ENCODE assay signal across 8 cellular contexts in genomic region chr16:31072540-31073072, GRCh38. TPM values are rescaled to one million over a fixed set of nuclear protein-coding genes. Genes with fewer than 3 reads are reported as not detected.
DNase-seq lines count a peak whose midpoint lies in the region; ATAC-seq, FAIRE-seq and TF ChIP-seq lines count a peak whose summit lies in the region.

No MANE protein-coding gene starts in this region.

- no peaks in the 10 kb centered on the region for H3K27me3 Mint-ChIP-seq in CD4-positive, alpha-beta T cell

- H3K9ac ChIP-seq in duodenal mucosa (ENCODE audit: low read depth in 1 of 2, low read length in 2 of 2): peak overlapping the region; percentile 92 to 95

- peaks cover 35% of the 10 kb centered on the region for H3K36me3 Mint-ChIP-seq in CD4-positive, alpha-beta T cell (ENCODE audit: low read depth)

- peak overlapping the region; percentile 92 for H3K27ac Mint-ChIP-seq in CD4-positive, alpha-beta T cell

- H3K4me3 Mint-ChIP-seq in CD4-positive, alpha-beta T cell: peak overlapping the region; percentile 98

- TF ChIP-seq CTCF in CD4-positive, alpha-beta T cell (IDR thresholded peaks at IDR 0.05): no peak
- TF ChIP-seq CTCF in RWPE2 (IDR thresholded peaks at IDR 0.05; ENCODE audit: poor library complexity, severe bottlenecking): no peak

- no peaks in the 10 kb centered on the region for H3K9me3 ChIP-seq in CD4-positive, alpha-beta T cell (ENCODE audit: control insufficient read depth, low read length)
- no peaks in the 10 kb centered on the region for H3K9me3 ChIP-seq in RWPE2 (ENCODE audit: severe bottlenecking)
- H3K9me3 ChIP-seq in duodenal mucosa (ENCODE audit: control insufficient read depth in 1 of 2, low read length in 2 of 2): no peaks in the 10 kb centered on the region
- no peaks in the 10 kb centered on the region for H3K9me3 ChIP-seq in muscle layer of duodenum (ENCODE audit: control insufficient read depth in 1 of 2, low read length in 2 of 2)

- peaks cover 41% of the 10 kb centered on the region for H3K4me1 Mint-ChIP-seq in CD4-positive, alpha-beta T cell (ENCODE audit: low read depth)

- ATAC-seq in CD4-positive, alpha-beta T cell (ENCODE audit: poor library complexity): no peak
- ATAC-seq in RWPE2 (ENCODE audit: low read depth) (no peak), esophagus mucosa (no peak), GM19463 (IDR thresholded peaks at IDR 0.05; ENCODE audit: unreplicated experiment) (no peak)

- H3K4me1 ChIP-seq in RWPE2 (ENCODE audit: insufficient read depth, poor library complexity, severe bottlenecking): peaks cover 6% of the 10 kb centered on the region
- peaks cover 18 to 24% of the 10 kb centered on the region in 2 donors for H3K4me1 ChIP-seq in duodenal mucosa (ENCODE audit: control insufficient read depth in 1 of 2, insufficient read depth in 2 of 2, low read length in 2 of 2)
- H3K4me1 ChIP-seq in muscle layer of duodenum (ENCODE audit: control insufficient read depth in 1 of 2, insufficient read depth in 2 of 2, low read length in 2 of 2): peaks cover 15 to 36% of the 10 kb centered on the region in 2 donors

- POLR2A ChIA-PET in CD4-positive, alpha-beta T cell (lab: Charles Lee): interaction anchor here (0.8 to 3.4 kb wide), 7 partner anchors 21 to 387 kb away, joined by 3 to 79 read pairs (median 35); partner anchors contain the start of genes ARMC5, KAT8, SETD1A and STX4

- no peaks in the 10 kb centered on the region for H3K27me3 ChIP-seq in CD4-positive, alpha-beta T cell (ENCODE audit: control insufficient read depth, insufficient read depth, low read length)
- H3K27me3 ChIP-seq in RWPE2 (ENCODE audit: insufficient read depth, poor library complexity, severe bottlenecking): no peaks in the 10 kb centered on the region
- H3K27me3 ChIP-seq in duodenal mucosa (ENCODE audit: control insufficient read depth in 1 of 2, insufficient read depth in 2 of 2, low read length in 2 of 2): no peaks in the 10 kb centered on the region
- no peaks in the 10 kb centered on the region for H3K27me3 ChIP-seq in muscle layer of duodenum (ENCODE audit: low read depth, low read length)

- peak in 1 of 10 experiments; percentile 17 for DNase-seq in CD4-positive, alpha-beta T cell
- peak; percentile 44 for DNase-seq in HCEC 1CT
- DNase-seq in RWPE2 (ENCODE audit: low spot score): no peak
- peak; percentile 13 for DNase-seq in urothelium cell line (ENCODE audit: low spot score)

- CTCF ChIA-PET in CD4-positive, alpha-beta T cell (lab: Charles Lee): interaction anchor here (1.3 to 2.3 kb wide), 4 partner anchors 24 to 88 kb away, joined by 4 to 21 read pairs (median 8); partner anchors contain the start of gene HSD3B7

- no peak for FAIRE-seq in urothelium cell line (lab: Jason Lieb, UNC)

- H3K4me3 ChIP-seq in RWPE2 (ENCODE audit: severe bottlenecking) (peak overlapping the region; percentile 94), duodenal mucosa (ENCODE audit: low read depth in 1 of 2, low read length in 2 of 2) (peak overlapping the region; percentile 100), muscle layer of duodenum (ENCODE audit: low read depth in 1 of 2, low read length in 2 of 2) (peak overlapping the region; percentile 99)

- H3K9me3 Mint-ChIP-seq in CD4-positive, alpha-beta T cell: no peaks in the 10 kb centered on the region

- peak overlapping the region; percentile 95 for H3K27ac ChIP-seq in CD4-positive, alpha-beta T cell (ENCODE audit: low read depth, low read length)
- H3K27ac ChIP-seq in RWPE2 (ENCODE audit: poor library complexity, severe bottlenecking): peak overlapping the region; percentile 79
- H3K27ac ChIP-seq in duodenal mucosa (ENCODE audit: low read depth, low read length): no peak overlapping the region
- H3K27ac ChIP-seq in muscle layer of duodenum (ENCODE audit: low read length): peak overlapping the region; percentile 91

- H3K36me3 ChIP-seq in RWPE2 (ENCODE audit: low read depth) (peaks cover 9% of the 10 kb centered on the region), duodenal mucosa (ENCODE audit: control insufficient read depth in 1 of 2, insufficient read depth in 2 of 2, low read length in 2 of 2) (peaks cover 15 to 16% of the 10 kb centered on the region in 2 donors), muscle layer of duodenum (ENCODE audit: control insufficient read depth in 1 of 2, insufficient read depth in 2 of 2, low read length in 2 of 2) (peaks cover 10 to 22% of the 10 kb centered on the region in 2 donors)

- intact Hi-C loops in CD4-positive, alpha-beta T cell (cut with DNase I, micrococcal nuclease): loop anchor here (1.0 to 10.0 kb wide), 8 partner anchors 39 to 795 kb away; partner anchors contain the start of genes FBXL19 (in 2 of the 2), SETD1A (in 2 of the 2), FUS (in 1 of the 2) and STX4 (in 1 of the 2)

RNA-seq across cellular contexts. Expression of gene ZNF668, which starts 1.4 kb away (rescaled TPM):
- total RNA-seq in CD4-positive, alpha-beta T cell: 1 to 10 TPM; 4.5 to 6.0 TPM
- 5.3 TPM for total RNA-seq in esophagus mucosa

RNA-seq across cellular contexts. Expression of gene ZNF646, which starts 1.6 kb away (rescaled TPM):
- 10 to 100 TPM; 14.3 to 16.6 TPM for total RNA-seq in CD4-positive, alpha-beta T cell
- 9.0 TPM for total RNA-seq in esophagus mucosa

RNA-seq across cellular contexts. Expression of gene PRSS53, which starts 16.1 kb away (rescaled TPM):
- 1 to 10 TPM; 3.5 to 3.9 TPM for total RNA-seq in CD4-positive, alpha-beta T cell
- 0.48 TPM for total RNA-seq in esophagus mucosa

RNA-seq across cellular contexts. Expression of gene VKORC1, which starts 22.0 kb away (rescaled TPM):
- 10 to 100 TPM; 19.0 to 19.2 TPM for total RNA-seq in CD4-positive, alpha-beta T cell
- 22.3 TPM for total RNA-seq in esophagus mucosa

RNA-seq across cellular contexts. Expression of gene BCKDK, which starts 35.6 kb away (rescaled TPM):
- total RNA-seq in CD4-positive, alpha-beta T cell: 1 to 10 TPM; 4.3 to 5.8 TPM
- 21.5 TPM for total RNA-seq in esophagus mucosa
